ENCODE assay signal across 20 cellular contexts in genomic region chr16:10494343-10495030, GRCh38.
"Had no signal": no experiment of that assay in that cellular context is flagged by ENCODE, and none has a peak within 500 bp of the region (broad histone marks: within the 10 kb centered on the region; RNA-seq: fewer than 3 reads in every experiment).

No MANE protein-coding gene starts in this region.

- FAIRE-seq: TTC549 had no signal

- H3K27ac Mint-ChIP-seq: activated naive CD4-positive, alpha-beta T cell treated with anti-CD3 and anti-CD28 coated beads, Interleukin-2, amount 50 U/mL, for 24 hours; neural progenitor cell; progenitor cell of endocrine pancreas; T-helper 2 cell treated with Interferon-gamma antibody and Interleukin-4, amounts not matched to agents 5 μg/mL and 100 μg/mL, for 36 hours; type B pancreatic cell had no signal

- H3K4me3 ChIP-seq: ascending aorta, colonic mucosa, esophagus muscularis mucosa, mucosa of descending colon, neural progenitor cell, right atrium auricular region, stomach, testis had no signal

- H3K27ac ChIP-seq: ascending aorta, colonic mucosa, esophagus muscularis mucosa, neural progenitor cell, right atrium auricular region, stomach, testis had no signal

- H3K4me1 ChIP-seq: colonic mucosa, esophagus muscularis mucosa, right atrium auricular region, stomach, testis had no signal

- H3K4me1 Mint-ChIP-seq: activated naive CD4-positive, alpha-beta T cell treated with anti-CD3 and anti-CD28 coated beads, Interleukin-2, amount 50 U/mL, for 24 hours; central memory CD8-positive, alpha-beta T cell; neural progenitor cell had no signal

- H3K4me3 Mint-ChIP-seq: activated naive CD4-positive, alpha-beta T cell treated with anti-CD3 and anti-CD28 coated beads, Interleukin-2, amount 50 U/mL, for 24 hours; central memory CD8-positive, alpha-beta T cell; neural progenitor cell; T-helper 2 cell treated with Interferon-gamma antibody and Interleukin-4, amounts not matched to agents 5 μg/mL and 100 μg/mL, for 36 hours; type B pancreatic cell had no signal

- H2AFZ ChIP-seq: neural progenitor cell had no signal

- H3K36me3 Mint-ChIP-seq: neural progenitor cell, type B pancreatic cell had no signal

- H3K36me3 ChIP-seq: colonic mucosa, neural progenitor cell, right atrium auricular region had no signal

- H3K9ac ChIP-seq: neural progenitor cell had no signal

- H3K9me3 ChIP-seq: colonic mucosa, testis had no signal

- DNase-seq: activated CD8-positive, alpha-beta memory T cell treated with anti-CD3 and anti-CD28 coated beads, Interleukin-2, amount 50 U/mL, for 4 hours; activated effector memory CD4-positive, alpha-beta T cell treated with anti-CD3 and anti-CD28 coated beads, Interleukin-2, amount 50 U/mL, for 16 hours; activated T-cell treated with anti-CD3 and anti-CD28 coated beads, Interleukin-2, amount 50 U/mL, for 48 hours; colonic mucosa; mesenchymal stem cell; mucosa of descending colon; naive B cell; stimulated activated CD4-positive, alpha-beta T cell treated with anti-CD3 and anti-CD28 coated beads, Interleukin-2, amount 100 ng/mL, for 24 hours; stomach; testis had no signal

- ATAC-seq: mucosa of descending colon had no signal

- H3K27me3 ChIP-seq: ascending aorta, colonic mucosa, esophagus muscularis mucosa, neural progenitor cell, right atrium auricular region, stomach, testis had no signal

- H3K4me2 ChIP-seq: neural progenitor cell had no signal
